Comparison of ENCODE assay signal across 1 cellular context in the genomic region with DNA sequence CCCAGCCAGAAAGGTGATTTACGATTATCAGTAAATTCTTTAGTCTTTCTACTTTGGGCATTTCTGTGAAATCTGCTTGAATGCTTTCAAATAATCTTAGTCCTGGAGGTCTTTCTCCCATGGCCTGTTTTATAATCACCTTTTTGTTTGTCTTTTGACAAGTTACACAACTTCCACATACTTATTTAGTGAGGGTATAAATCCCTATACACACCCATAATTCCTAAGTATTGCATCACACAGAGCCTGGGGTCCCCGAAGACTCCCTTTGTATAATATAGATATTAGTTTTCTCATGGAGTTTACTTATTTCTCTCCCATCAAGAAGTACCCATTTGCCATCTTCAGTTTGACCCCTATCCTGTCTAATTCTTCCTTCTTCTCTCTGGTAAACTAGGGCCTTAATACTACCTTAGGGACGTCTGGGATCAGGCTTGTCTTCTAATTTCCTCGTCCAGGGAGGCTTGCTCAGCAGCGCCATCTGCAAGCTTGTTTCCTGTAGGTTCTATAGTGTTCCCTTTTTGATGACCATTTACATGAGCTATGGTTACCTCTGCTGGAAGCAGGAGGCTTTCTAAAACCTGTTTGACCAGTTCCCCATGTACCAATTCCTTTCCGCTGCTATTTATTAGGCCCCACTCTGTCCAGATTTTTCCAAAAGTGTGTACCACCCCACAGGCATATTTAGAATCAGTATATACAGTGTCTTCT.
TF ChIP-seq lines count a peak whose summit lies in the region.

No MANE protein-coding gene starts in this region.

TF ChIP-seq in HEK293T, 16 proteins besides CTCF, POLR2A, EP300 and RAD21 (continued from another document):
- TF ChIP-seq BHLHE40 (IDR thresholded peaks at IDR 0.05; ENCODE audit: borderline replicate concordance) (no peak), FOXA1 (IDR thresholded peaks at IDR 0.05) (no peak), SUZ12 (IDR thresholded peaks at IDR 0.05) (no peak), CTBP1 (IDR thresholded peaks at IDR 0.05; ENCODE audit: borderline replicate concordance) (no peak)
